In genomic region chr9:37707748-37708147, GRCh38 we compare ENCODE assay signal across 29 cellular contexts. TPM values are rescaled to one million over a fixed set of nuclear protein-coding genes. Genes with fewer than 3 reads are reported as not detected.
"Had no signal": no experiment of that assay in that cellular context is flagged by ENCODE, and none has a peak within 500 bp of the region (broad histone marks: within the 10 kb centered on the region; RNA-seq: fewer than 3 reads in every experiment).

No MANE protein-coding gene starts in this region.

- H3K27ac ChIP-seq: neural progenitor cell, ovary, parathyroid adenoma, psoas muscle, skin epidermis, spleen, suprapubic skin, testis, tibial artery, transverse colon, upper lobe of right lung, uterus had no signal

- ATAC-seq: natural killer cell; psoas muscle; right cardiac atrium; sciatic nerve; stimulated activated memory B cell treated with anti-CD40 and anti-IgM and Interleukin-4, amounts not matched to agents 10 μg/mL and 1 μg/mL and 100 μg/mL, for 72 hours; stimulated activated naive CD8-positive, alpha-beta T cell treated with anti-CD3 and anti-CD28 coated beads, Interleukin-15, amount 100 ng/mL, for 72 hours; stimulated activated naive CD8-positive, alpha-beta T cell treated with anti-CD3 and anti-CD28 coated beads, Interleukin-15, Interleukin-2, amounts not matched to agents 100 U/mL and 50 U/mL, for 24 hours; upper lobe of right lung had no signal

- H3K4me1 ChIP-seq: neural progenitor cell, parathyroid adenoma, psoas muscle, spleen, suprapubic skin, testis, tibial artery, transverse colon, upper lobe of right lung, uterus had no signal

- H3K36me3 ChIP-seq: neural progenitor cell, ovary, spleen, suprapubic skin, tibial artery, transverse colon, upper lobe of right lung, uterus had no signal

- DNase-seq: natural killer cell; occipital lobe; ovary; posterior cingulate gyrus; psoas muscle; right cardiac atrium; spleen; stimulated activated CD4-positive, alpha-beta T cell treated with anti-CD3 and anti-CD28 coated beads, Interleukin-12 subunit alpha, Interleukin-12 subunit beta, amount 100 ng/mL, for 4 hours; stimulated activated CD4-positive, alpha-beta T cell treated with anti-CD3 and anti-CD28 coated beads, Interleukin-1b, Interleukin-23, amount 100 ng/mL, for 48 hours; stimulated activated CD4-positive, alpha-beta T cell treated with anti-CD3 and anti-CD28 coated beads, Interleukin-4, amount 100 ng/mL, for 1 hour; stimulated activated CD4-positive, alpha-beta T cell treated with anti-CD3 and anti-CD28 coated beads, Interleukin-4, amount 100 ng/mL, for 4 hours; stimulated activated CD8-positive, alpha-beta memory T cell treated with anti-CD3 and anti-CD28 coated beads, Interleukin-4, amount 100 ng/mL, for 48 hours; stimulated activated naive CD4-positive, alpha-beta T cell; stimulated activated naive CD8-positive, alpha-beta T cell treated with anti-CD3 and anti-CD28 coated beads, Interleukin-15, amount 100 ng/mL, for 72 hours; stimulated activated naive CD8-positive, alpha-beta T cell treated with anti-CD3 and anti-CD28 coated beads, Interleukin-15, Interleukin-2, amounts not matched to agents 100 U/mL and 50 U/mL, for 24 hours; substantia nigra; testis; tibial artery; transverse colon; upper lobe of right lung; uterus had no signal

- H3K4me3 ChIP-seq: neural progenitor cell, ovary, psoas muscle, skin epidermis, smooth muscle cell, spleen, suprapubic skin, testis, tibial artery, transverse colon, upper lobe of right lung, uterus had no signal

- H3K27me3 ChIP-seq: ovary, suprapubic skin, testis, uterus had no signal

- H3K9me3 ChIP-seq: ovary, psoas muscle, spleen, suprapubic skin, testis, tibial artery, transverse colon, upper lobe of right lung, uterus had no signal

RNA-seq across cellular contexts. Expression of gene FRMPD1, which starts 57.0 kb away (rescaled TPM):
- total RNA-seq: natural killer cell, osteoblast, upper lobe of right lung had no signal
